ENCODE assay signal across 1 cellular context in the genomic region with DNA sequence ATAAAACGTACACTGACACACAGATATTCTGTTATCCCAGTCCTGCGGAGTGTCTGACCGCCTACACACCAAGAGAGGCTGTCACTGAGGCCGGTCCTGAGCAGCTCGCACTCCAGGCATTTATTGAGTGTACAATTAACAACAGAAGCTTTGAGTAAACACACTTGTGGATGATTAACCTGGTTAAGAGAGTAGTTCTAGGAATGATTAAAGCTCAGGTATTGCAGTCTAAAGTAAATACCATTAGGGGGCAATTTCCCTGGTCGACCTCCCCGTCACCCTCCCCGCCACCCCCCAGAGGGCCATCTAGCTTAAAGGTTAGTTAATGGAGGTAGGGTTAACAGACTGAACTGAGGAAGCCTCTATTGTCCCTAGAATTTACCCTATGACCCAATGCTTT.
A peak's percentile ranks its signal among the peaks of the same experiment; 100 is the strongest.
TF ChIP-seq lines count a peak whose summit lies in the region.

No MANE protein-coding gene starts in this region.

TF ChIP-seq in HepG2, 621 proteins besides CTCF, POLR2A, EP300 and RAD21 (continued from another document and continues in another):
- TF ChIP-seq, protein P1, sequence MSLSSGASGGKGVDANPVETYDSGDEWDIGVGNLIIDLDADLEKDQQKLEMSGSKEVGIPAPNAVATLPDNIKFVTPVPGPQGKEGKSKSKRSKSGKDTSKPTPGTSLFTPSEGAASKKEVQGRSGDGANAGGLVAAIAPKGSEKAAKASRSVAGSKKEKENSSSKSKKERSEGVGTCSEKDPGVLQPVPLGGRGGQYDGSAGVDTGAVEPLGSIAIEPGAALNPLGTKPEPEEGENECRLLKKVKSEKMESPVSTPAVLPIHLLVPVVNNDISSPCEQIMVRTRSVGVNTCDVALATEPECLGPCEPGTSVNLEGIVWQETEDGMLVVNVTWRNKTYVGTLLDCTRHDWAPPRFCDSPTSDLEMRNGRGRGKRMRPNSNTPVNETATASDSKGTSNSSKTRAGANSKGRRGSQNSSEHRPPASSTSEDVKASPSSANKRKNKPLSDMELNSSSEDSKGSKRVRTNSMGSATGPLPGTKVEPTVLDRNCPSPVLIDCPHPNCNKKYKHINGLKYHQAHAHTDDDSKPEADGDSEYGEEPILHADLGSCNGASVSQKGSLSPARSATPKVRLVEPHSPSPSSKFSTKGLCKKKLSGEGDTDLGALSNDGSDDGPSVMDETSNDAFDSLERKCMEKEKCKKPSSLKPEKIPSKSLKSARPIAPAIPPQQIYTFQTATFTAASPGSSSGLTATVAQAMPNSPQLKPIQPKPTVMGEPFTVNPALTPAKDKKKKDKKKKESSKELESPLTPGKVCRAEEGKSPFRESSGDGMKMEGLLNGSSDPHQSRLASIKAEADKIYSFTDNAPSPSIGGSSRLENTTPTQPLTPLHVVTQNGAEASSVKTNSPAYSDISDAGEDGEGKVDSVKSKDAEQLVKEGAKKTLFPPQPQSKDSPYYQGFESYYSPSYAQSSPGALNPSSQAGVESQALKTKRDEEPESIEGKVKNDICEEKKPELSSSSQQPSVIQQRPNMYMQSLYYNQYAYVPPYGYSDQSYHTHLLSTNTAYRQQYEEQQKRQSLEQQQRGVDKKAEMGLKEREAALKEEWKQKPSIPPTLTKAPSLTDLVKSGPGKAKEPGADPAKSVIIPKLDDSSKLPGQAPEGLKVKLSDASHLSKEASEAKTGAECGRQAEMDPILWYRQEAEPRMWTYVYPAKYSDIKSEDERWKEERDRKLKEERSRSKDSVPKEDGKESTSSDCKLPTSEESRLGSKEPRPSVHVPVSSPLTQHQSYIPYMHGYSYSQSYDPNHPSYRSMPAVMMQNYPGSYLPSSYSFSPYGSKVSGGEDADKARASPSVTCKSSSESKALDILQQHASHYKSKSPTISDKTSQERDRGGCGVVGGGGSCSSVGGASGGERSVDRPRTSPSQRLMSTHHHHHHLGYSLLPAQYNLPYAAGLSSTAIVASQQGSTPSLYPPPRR (CRISPR knock-in tag; IDR thresholded peaks at IDR 0.05; ENCODE audit: borderline replicate concordance) = peak; percentile 39; the same call in 1 of the 2 replicates
- peak; percentile 97 for TF ChIP-seq BCL6 (CRISPR knock-in tag; IDR thresholded peaks at IDR 0.05)
- no peak for TF ChIP-seq FOXP1 (IDR thresholded peaks at IDR 0.05)
- TF ChIP-seq FOXP1 (CRISPR knock-in tag; IDR thresholded peaks at IDR 0.05) = peak; percentile 26; the same call in 1 of the 2 replicates
- TF ChIP-seq TEAD3 (CRISPR knock-in tag; optimal IDR thresholded peaks at IDR 0.05; ENCODE audit: borderline replicate concordance) = no peak
- TF ChIP-seq SMARCE1 (IDR thresholded peaks at IDR 0.05; ENCODE audit: borderline replicate concordance) = no peak
- TF ChIP-seq, protein P2, sequence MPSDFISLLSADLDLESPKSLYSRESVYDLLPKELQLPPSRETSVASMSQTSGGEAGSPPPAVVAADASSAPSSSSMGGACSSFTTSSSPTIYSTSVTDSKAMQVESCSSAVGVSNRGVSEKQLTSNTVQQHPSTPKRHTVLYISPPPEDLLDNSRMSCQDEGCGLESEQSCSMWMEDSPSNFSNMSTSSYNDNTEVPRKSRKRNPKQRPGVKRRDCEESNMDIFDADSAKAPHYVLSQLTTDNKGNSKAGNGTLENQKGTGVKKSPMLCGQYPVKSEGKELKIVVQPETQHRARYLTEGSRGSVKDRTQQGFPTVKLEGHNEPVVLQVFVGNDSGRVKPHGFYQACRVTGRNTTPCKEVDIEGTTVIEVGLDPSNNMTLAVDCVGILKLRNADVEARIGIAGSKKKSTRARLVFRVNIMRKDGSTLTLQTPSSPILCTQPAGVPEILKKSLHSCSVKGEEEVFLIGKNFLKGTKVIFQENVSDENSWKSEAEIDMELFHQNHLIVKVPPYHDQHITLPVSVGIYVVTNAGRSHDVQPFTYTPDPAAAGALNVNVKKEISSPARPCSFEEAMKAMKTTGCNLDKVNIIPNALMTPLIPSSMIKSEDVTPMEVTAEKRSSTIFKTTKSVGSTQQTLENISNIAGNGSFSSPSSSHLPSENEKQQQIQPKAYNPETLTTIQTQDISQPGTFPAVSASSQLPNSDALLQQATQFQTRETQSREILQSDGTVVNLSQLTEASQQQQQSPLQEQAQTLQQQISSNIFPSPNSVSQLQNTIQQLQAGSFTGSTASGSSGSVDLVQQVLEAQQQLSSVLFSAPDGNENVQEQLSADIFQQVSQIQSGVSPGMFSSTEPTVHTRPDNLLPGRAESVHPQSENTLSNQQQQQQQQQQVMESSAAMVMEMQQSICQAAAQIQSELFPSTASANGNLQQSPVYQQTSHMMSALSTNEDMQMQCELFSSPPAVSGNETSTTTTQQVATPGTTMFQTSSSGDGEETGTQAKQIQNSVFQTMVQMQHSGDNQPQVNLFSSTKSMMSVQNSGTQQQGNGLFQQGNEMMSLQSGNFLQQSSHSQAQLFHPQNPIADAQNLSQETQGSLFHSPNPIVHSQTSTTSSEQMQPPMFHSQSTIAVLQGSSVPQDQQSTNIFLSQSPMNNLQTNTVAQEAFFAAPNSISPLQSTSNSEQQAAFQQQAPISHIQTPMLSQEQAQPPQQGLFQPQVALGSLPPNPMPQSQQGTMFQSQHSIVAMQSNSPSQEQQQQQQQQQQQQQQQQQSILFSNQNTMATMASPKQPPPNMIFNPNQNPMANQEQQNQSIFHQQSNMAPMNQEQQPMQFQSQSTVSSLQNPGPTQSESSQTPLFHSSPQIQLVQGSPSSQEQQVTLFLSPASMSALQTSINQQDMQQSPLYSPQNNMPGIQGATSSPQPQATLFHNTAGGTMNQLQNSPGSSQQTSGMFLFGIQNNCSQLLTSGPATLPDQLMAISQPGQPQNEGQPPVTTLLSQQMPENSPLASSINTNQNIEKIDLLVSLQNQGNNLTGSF (CRISPR knock-in tag; IDR thresholded peaks at IDR 0.05) = no peak
- no peak for TF ChIP-seq ZNF276 (CRISPR knock-in tag; IDR thresholded peaks at IDR 0.05; ENCODE audit: low read depth)
- TF ChIP-seq, protein P3, sequence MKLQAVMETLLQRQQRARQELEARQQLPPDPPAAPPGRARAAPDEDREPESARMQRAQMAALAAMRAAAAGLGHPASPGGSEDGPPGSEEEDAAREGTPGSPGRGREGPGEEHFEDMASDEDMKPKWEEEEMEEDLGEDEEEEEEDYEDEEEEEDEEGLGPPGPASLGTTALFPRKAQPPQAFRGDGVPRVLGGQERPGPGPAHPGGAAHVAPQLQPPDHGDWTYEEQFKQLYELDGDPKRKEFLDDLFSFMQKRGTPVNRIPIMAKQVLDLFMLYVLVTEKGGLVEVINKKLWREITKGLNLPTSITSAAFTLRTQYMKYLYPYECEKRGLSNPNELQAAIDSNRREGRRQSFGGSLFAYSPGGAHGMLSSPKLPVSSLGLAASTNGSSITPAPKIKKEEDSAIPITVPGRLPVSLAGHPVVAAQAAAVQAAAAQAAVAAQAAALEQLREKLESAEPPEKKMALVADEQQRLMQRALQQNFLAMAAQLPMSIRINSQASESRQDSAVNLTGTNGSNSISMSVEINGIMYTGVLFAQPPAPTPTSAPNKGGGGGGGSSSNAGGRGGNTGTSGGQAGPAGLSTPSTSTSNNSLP (IDR thresholded peaks at IDR 0.05; ENCODE audit: low read depth, low read length) = 0 out of 2 replicates have a peak, but pooled peaks have one; percentile 14
- TF ChIP-seq FOXC1 (CRISPR knock-in tag; IDR thresholded peaks at IDR 0.05; ENCODE audit: borderline replicate concordance) = no peak
- peak; percentile 71; the same call in 1 of the 2 replicates for TF ChIP-seq HNF1A (IDR thresholded peaks at IDR 0.05; ENCODE audit: low read depth)
- TF ChIP-seq HNF1A (CRISPR knock-in tag; IDR thresholded peaks at IDR 0.05; ENCODE audit: borderline replicate concordance) = no peak
- TF ChIP-seq, protein P4, sequence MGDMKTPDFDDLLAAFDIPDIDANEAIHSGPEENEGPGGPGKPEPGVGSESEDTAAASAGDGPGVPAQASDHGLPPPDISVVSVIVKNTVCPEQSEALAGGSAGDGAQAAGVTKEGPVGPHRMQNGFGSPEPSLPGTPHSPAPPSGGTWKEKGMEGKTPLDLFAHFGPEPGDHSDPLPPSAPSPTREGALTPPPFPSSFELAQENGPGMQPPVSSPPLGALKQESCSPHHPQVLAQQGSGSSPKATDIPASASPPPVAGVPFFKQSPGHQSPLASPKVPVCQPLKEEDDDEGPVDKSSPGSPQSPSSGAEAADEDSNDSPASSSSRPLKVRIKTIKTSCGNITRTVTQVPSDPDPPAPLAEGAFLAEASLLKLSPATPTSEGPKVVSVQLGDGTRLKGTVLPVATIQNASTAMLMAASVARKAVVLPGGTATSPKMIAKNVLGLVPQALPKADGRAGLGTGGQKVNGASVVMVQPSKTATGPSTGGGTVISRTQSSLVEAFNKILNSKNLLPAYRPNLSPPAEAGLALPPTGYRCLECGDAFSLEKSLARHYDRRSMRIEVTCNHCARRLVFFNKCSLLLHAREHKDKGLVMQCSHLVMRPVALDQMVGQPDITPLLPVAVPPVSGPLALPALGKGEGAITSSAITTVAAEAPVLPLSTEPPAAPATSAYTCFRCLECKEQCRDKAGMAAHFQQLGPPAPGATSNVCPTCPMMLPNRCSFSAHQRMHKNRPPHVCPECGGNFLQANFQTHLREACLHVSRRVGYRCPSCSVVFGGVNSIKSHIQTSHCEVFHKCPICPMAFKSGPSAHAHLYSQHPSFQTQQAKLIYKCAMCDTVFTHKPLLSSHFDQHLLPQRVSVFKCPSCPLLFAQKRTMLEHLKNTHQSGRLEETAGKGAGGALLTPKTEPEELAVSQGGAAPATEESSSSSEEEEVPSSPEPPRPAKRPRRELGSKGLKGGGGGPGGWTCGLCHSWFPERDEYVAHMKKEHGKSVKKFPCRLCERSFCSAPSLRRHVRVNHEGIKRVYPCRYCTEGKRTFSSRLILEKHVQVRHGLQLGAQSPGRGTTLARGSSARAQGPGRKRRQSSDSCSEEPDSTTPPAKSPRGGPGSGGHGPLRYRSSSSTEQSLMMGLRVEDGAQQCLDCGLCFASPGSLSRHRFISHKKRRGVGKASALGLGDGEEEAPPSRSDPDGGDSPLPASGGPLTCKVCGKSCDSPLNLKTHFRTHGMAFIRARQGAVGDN (CRISPR knock-in tag; IDR thresholded peaks at IDR 0.05) = no peak
- no peak for TF ChIP-seq ZC3H13 (CRISPR knock-in tag; IDR thresholded peaks at IDR 0.05)
- no peak for TF ChIP-seq NR0B2 (CRISPR knock-in tag; IDR thresholded peaks at IDR 0.05)
- no peak for TF ChIP-seq MED13 (CRISPR knock-in tag; IDR thresholded peaks at IDR 0.05)
- TF ChIP-seq RARA (CRISPR knock-in tag; IDR thresholded peaks at IDR 0.05) = peak; percentile 73
- TF ChIP-seq GLI4 (CRISPR knock-in tag; IDR thresholded peaks at IDR 0.05; ENCODE audit: borderline replicate concordance) = no peak
- no peak for TF ChIP-seq RFXAP (CRISPR knock-in tag; IDR thresholded peaks at IDR 0.05; ENCODE audit: borderline replicate concordance)
- TF ChIP-seq FOXA3 (CRISPR knock-in tag; IDR thresholded peaks at IDR 0.05) = 0 out of 2 replicates have a peak, but pooled peaks have one; percentile 24
- 0 out of 2 replicates have a peak, but pooled peaks have one; percentile 10 for TF ChIP-seq TCF7 (IDR thresholded peaks at IDR 0.05; ENCODE audit: low read depth)
- TF ChIP-seq RXRB (CRISPR knock-in tag; IDR thresholded peaks at IDR 0.05; ENCODE audit: borderline replicate concordance) = 0 out of 2 replicates have a peak, but pooled peaks have one; percentile 10
- no peak for TF ChIP-seq ZBTB21 (CRISPR knock-in tag; IDR thresholded peaks at IDR 0.05)
- TF ChIP-seq TEAD2 (CRISPR knock-in tag; IDR thresholded peaks at IDR 0.05) = no peak
- no peak for TF ChIP-seq TGIF2 (CRISPR knock-in tag; IDR thresholded peaks at IDR 0.05)
- TF ChIP-seq, protein P5, sequence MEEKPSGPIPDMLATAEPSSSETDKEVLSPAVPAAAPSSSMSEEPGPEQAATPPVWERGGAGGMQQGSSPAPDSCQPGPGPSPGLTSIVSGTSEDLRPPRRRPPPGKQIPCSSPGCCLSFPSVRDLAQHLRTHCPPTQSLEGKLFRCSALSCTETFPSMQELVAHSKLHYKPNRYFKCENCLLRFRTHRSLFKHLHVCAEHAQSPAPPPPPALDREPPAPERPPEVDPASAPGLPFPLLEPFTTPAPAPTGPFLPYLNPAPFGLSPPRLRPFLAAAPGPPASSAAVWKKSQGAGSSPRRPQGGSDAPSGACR (CRISPR knock-in tag; IDR thresholded peaks at IDR 0.05) = no peak
